11 cellular contexts compared by ENCODE assay signal in genomic region chr15:34336333-34336732, GRCh38. TPM values are rescaled to one million over a fixed set of nuclear protein-coding genes. Genes with fewer than 3 reads are reported as not detected.
DNase-seq lines count a peak whose midpoint lies in the region; ATAC-seq and TF ChIP-seq lines count a peak whose summit lies in the region.
"Had no signal": no experiment of that assay in that cellular context is flagged by ENCODE, and none has a peak within 500 bp of the region (broad histone marks: within the 10 kb centered on the region; RNA-seq: fewer than 3 reads in every experiment).

No MANE protein-coding gene starts in this region.

- H3K27ac Mint-ChIP-seq in activated naive CD8-positive, alpha-beta T cell treated with anti-CD3 and anti-CD28 coated beads, Interleukin-2, amount 10 ng/mL, durations not matched to agents 7 days and 5 days, result peak overlapping the region; percentile 99

- peak overlapping the region; percentile 80 to 97 (median 86) for H3K4me3 ChIP-seq in BLaER1 treated with 17β-estradiol and CSF1 and Interleukin-3, amounts not matched to agents 10 nM and 100 nM
- peak overlapping the region; percentile 92 to 100 for H3K4me3 ChIP-seq in muscle layer of duodenum (ENCODE audit: low read depth in 1 of 2, low read length in 2 of 2)

- peaks cover 13% of the 10 kb centered on the region for H3K36me3 Mint-ChIP-seq in activated naive CD8-positive, alpha-beta T cell treated with anti-CD3 and anti-CD28 coated beads, Interleukin-2, amount 10 ng/mL, durations not matched to agents 7 days and 5 days

- H3K4me2 ChIP-seq in BLaER1 treated with 17β-estradiol and CSF1 and Interleukin-3, amounts not matched to agents 10 nM and 100 nM, result peak overlapping the region; percentile 89 to 99 (median 96)

- peaks cover 56 to 84% (median 67%) of the 10 kb centered on the region in 10 experiments for H3K4me1 ChIP-seq in BLaER1 treated with 17β-estradiol and CSF1 and Interleukin-3, amounts not matched to agents 10 nM and 100 nM
- peaks cover 0 to 19% of the 10 kb centered on the region in 2 donors for H3K4me1 ChIP-seq in muscle layer of duodenum (ENCODE audit: control insufficient read depth in 1 of 2, insufficient read depth in 2 of 2, low read length in 2 of 2)

- H3K9me3 ChIP-seq in BLaER1 treated with 17β-estradiol and CSF1 and Interleukin-3, amounts not matched to agents 10 nM and 100 nM (replicated peaks in 1 of 11), result no peaks in the 10 kb centered on the region; a peak in 2 of 22 replicates
- H3K9me3 ChIP-seq in muscle layer of duodenum (ENCODE audit: control insufficient read depth in 1 of 2, low read length in 2 of 2), result no peaks in the 10 kb centered on the region

- H3K4me1 Mint-ChIP-seq in activated naive CD8-positive, alpha-beta T cell treated with anti-CD3 and anti-CD28 coated beads, Interleukin-2, amount 10 ng/mL, durations not matched to agents 7 days and 5 days, result peaks cover 43% of the 10 kb centered on the region

- peak; percentile 34 for TF ChIP-seq POLR2A in GM18951 (IDR thresholded peaks at IDR 0.05; ENCODE audit: extremely low read depth, insufficient read depth, insufficient read length)

- peaks cover 18 to 44% (median 38%) of the 10 kb centered on the region in 11 experiments for H3K36me3 ChIP-seq in BLaER1 treated with 17β-estradiol and CSF1 and Interleukin-3, amounts not matched to agents 10 nM and 100 nM
- H3K36me3 ChIP-seq in muscle layer of duodenum (ENCODE audit: control insufficient read depth in 1 of 2, insufficient read depth in 2 of 2, low read length in 2 of 2), result no peaks in the 10 kb centered on the region

- H3K9me3 Mint-ChIP-seq in activated naive CD8-positive, alpha-beta T cell treated with anti-CD3 and anti-CD28 coated beads, Interleukin-2, amount 10 ng/mL, durations not matched to agents 7 days and 5 days, result no peaks in the 10 kb centered on the region

- peak overlapping the region; percentile 90 to 96 (median 94) for H3K9ac ChIP-seq in BLaER1 treated with 17β-estradiol and CSF1 and Interleukin-3, amounts not matched to agents 10 nM and 100 nM

- peak overlapping the region; percentile 96 for H3K4me3 Mint-ChIP-seq in activated naive CD8-positive, alpha-beta T cell treated with anti-CD3 and anti-CD28 coated beads, Interleukin-2, amount 10 ng/mL, durations not matched to agents 7 days and 5 days

- in situ Hi-C loops in GM18951 (cut with MboI; ENCODE audit: low sequenced_read_pairs, unreplicated experiment), result no loop called here

- DNase-seq in activated naive CD8-positive, alpha-beta T cell treated with anti-CD3 and anti-CD28 coated beads, Interleukin-2, amount 10 ng/mL, durations not matched to agents 7 days and 5 days, result no peak
- no peak for DNase-seq in RKO (ENCODE audit: low spot score)
- no peak for DNase-seq in HT-29 (ENCODE audit: low spot score)
- no peak for DNase-seq in effector CD4-positive, alpha-beta T cell
- DNase-seq: NCI-H187 treated with DMSO at 0.1 percent for 48 hours had no signal

- ATAC-seq in activated naive CD8-positive, alpha-beta T cell treated with anti-CD3 and anti-CD28 coated beads, Interleukin-2, amount 10 ng/mL, durations not matched to agents 7 days and 5 days (ENCODE audit: low read depth), result no peak
- no peak for ATAC-seq in HG02571 (IDR thresholded peaks at IDR 0.05; ENCODE audit: unreplicated experiment)

- H3K27me3 ChIP-seq in BLaER1 treated with 17β-estradiol and CSF1 and Interleukin-3, amounts not matched to agents 10 nM and 100 nM, result no peaks in the 10 kb centered on the region
- H3K27me3 ChIP-seq in muscle layer of duodenum (ENCODE audit: low read depth, low read length), result no peaks in the 10 kb centered on the region

- H3K27ac ChIP-seq in BLaER1 treated with 17β-estradiol and CSF1 and Interleukin-3, amounts not matched to agents 10 nM and 100 nM, result peak overlapping the region; percentile 88 to 98 (median 94)
- peak overlapping the region; percentile 81 for H3K27ac ChIP-seq in muscle layer of duodenum (ENCODE audit: low read length)

- no peaks in the 10 kb centered on the region for H3K27me3 Mint-ChIP-seq in activated naive CD8-positive, alpha-beta T cell treated with anti-CD3 and anti-CD28 coated beads, Interleukin-2, amount 10 ng/mL, durations not matched to agents 7 days and 5 days

- POLR2A ChIA-PET in activated naive CD8-positive, alpha-beta T cell treated with anti-CD3 and anti-CD28 coated beads, Interleukin-2, amount 10 ng/mL, durations not matched to agents 7 days and 5 days (lab: Charles Lee), result interaction anchor here (0.6 to 5.3 kb wide), 5 partner anchors 9 to 716 kb away, joined by 3 to 66 read pairs (median 34); partner anchors contain the start of gene LPCAT4

- peaks cover 0 to 15% (median 0%) of the 10 kb centered on the region in 11 experiments; a peak in 5 of 22 replicates for H4K20me1 ChIP-seq in BLaER1 treated with 17β-estradiol and CSF1 and Interleukin-3, amounts not matched to agents 10 nM and 100 nM

RNA-seq across cellular contexts. Expression of gene SLC12A6, which starts 1.2 kb away (rescaled TPM):
- 10 to 100 TPM; 42.0 to 44.9 TPM for total RNA-seq in activated naive CD8-positive, alpha-beta T cell treated with anti-CD3 and anti-CD28 coated beads, Interleukin-2, amount 10 ng/mL, durations not matched to agents 7 days and 5 days
- total RNA-seq in HT-29 (2014; rRNA removed; shearing (Covaris generic)), result 5.4 and 5.5 TPM in 2 replicates

RNA-seq across cellular contexts. Expression of gene NOP10, which starts 6.6 kb away (rescaled TPM):
- 100 to 1,000 TPM; 142 to 143 TPM for total RNA-seq in activated naive CD8-positive, alpha-beta T cell treated with anti-CD3 and anti-CD28 coated beads, Interleukin-2, amount 10 ng/mL, durations not matched to agents 7 days and 5 days
- 230 and 253 TPM in 2 replicates for total RNA-seq in HT-29 (2014; rRNA removed; shearing (Covaris generic))

RNA-seq across cellular contexts. Expression of gene NUTM1, which starts 6.8 kb away (rescaled TPM):
- total RNA-seq in activated naive CD8-positive, alpha-beta T cell treated with anti-CD3 and anti-CD28 coated beads, Interleukin-2, amount 10 ng/mL, durations not matched to agents 7 days and 5 days, result not detected
- total RNA-seq in HT-29 (2014; rRNA removed; shearing (Covaris generic)), result not detected in 2 replicates
- total RNA-seq: activated CD8-positive, alpha-beta memory T cell treated with anti-CD3 and anti-CD28 coated beads for 36 hours; posterior vena cava had no signal

RNA-seq across cellular contexts. Expression of gene LPCAT4, which starts 30.7 kb away (rescaled TPM):
- total RNA-seq in activated naive CD8-positive, alpha-beta T cell treated with anti-CD3 and anti-CD28 coated beads, Interleukin-2, amount 10 ng/mL, durations not matched to agents 7 days and 5 days, result 100 to 1,000 TPM; 112 to 119 TPM
- 47.7 and 72.8 TPM in 2 replicates for total RNA-seq in HT-29 (2014; rRNA removed; shearing (Covaris generic))
